In genomic region chr20:50320005-50320909, GRCh38 we compare ENCODE assay signal across 11 cellular contexts.
DNase-seq lines count a peak whose midpoint lies in the region; ATAC-seq and TF ChIP-seq lines count a peak whose summit lies in the region.
"Had no signal": no experiment of that assay in that cellular context is flagged by ENCODE, and none has a peak within 500 bp of the region (broad histone marks: within the 10 kb centered on the region; RNA-seq: fewer than 3 reads in every experiment).

No MANE protein-coding gene starts in this region.

- H3K4me1 ChIP-seq in ACC112 (ENCODE audit: control insufficient read depth, insufficient read depth, low read length, unreplicated experiment), result peaks cover 30% of the 10 kb centered on the region
- H3K4me1 ChIP-seq in Peyer's patch, result peaks cover 0 to 19% (median 0%) of the 10 kb centered on the region in 4 donors
- H3K4me1 ChIP-seq in esophagus (ENCODE audit: control insufficient read depth in 2 of 2, insufficient read depth in 2 of 2, low read length in 1 of 2), result peaks cover 2 to 14% of the 10 kb centered on the region in 2 donors
- peaks cover 5% of the 10 kb centered on the region for H3K4me1 ChIP-seq in ovary (ENCODE audit: insufficient read depth)
- H3K4me1 ChIP-seq: BLaER1 had no signal

- WGBS in esophagus, 2 donors, result 66 to 78% methylated on average over 13 of the region's 13 CpGs
- WGBS in ovary, 3 donors, result 71 to 77% (median 75%) methylated on average over 13 of the region's 13 CpGs

- CTCF ChIA-PET in activated naive CD4-positive, alpha-beta T cell treated with anti-CD3 and anti-CD28 coated beads for 36 hours (lab: Charles Lee), result interaction anchor here (1.2 kb wide), 1 partner anchor 17 kb away, joined by 3 read pairs; no protein-coding TSS in a partner anchor
- CTCF ChIA-PET in T-cell (lab: Charles Lee), result interaction anchor here in 1 of 2 donors (0.6 kb wide), 1 partner anchor 145 kb away, joined by 3 read pairs; no protein-coding TSS in a partner anchor

- H3K27me3 Mint-ChIP-seq in activated naive CD4-positive, alpha-beta T cell treated with anti-CD3 and anti-CD28 coated beads for 36 hours (ENCODE audit: low read depth), result no peaks in the 10 kb centered on the region
- H3K27me3 Mint-ChIP-seq in T-cell, result peaks cover 10 to 17% of the 10 kb centered on the region in 2 donors

- no peaks in the 10 kb centered on the region for H3K36me3 Mint-ChIP-seq in activated naive CD4-positive, alpha-beta T cell treated with anti-CD3 and anti-CD28 coated beads for 36 hours (ENCODE audit: low read depth)
- no peaks in the 10 kb centered on the region for H3K36me3 Mint-ChIP-seq in T-cell
- H3K36me3 Mint-ChIP-seq: activated CD4-positive, alpha-beta memory T cell treated with anti-CD3 and anti-CD28 coated beads for 36 hours had no signal

- H3K4me3 Mint-ChIP-seq in activated naive CD4-positive, alpha-beta T cell treated with anti-CD3 and anti-CD28 coated beads for 36 hours, result no peak overlapping the region
- H3K4me3 Mint-ChIP-seq in T-cell, result no peak overlapping the region
- H3K4me3 Mint-ChIP-seq: activated CD4-positive, alpha-beta memory T cell treated with anti-CD3 and anti-CD28 coated beads for 36 hours; IgD-negative memory B cell had no signal

- H3K79me2 ChIP-seq in ACC112 (ENCODE audit: control insufficient read depth, insufficient read depth, low read length, unreplicated experiment), result no peaks in the 10 kb centered on the region

- H3K27ac ChIP-seq in ACC112 (ENCODE audit: low read depth, low read length) (peak overlapping the region; percentile 56), Peyer's patch (peak overlapping the region; percentile 50 to 75 (median 64)), esophagus (ENCODE audit: low read depth in 2 of 2, low read length in 1 of 2) (peak overlapping the region; percentile 66 to 69), ovary (peak overlapping the region; percentile 88 to 91)
- H3K27ac ChIP-seq: BLaER1 had no signal

- no peak for ATAC-seq in T-cell (replicated peaks in 1 of 4)
- ATAC-seq in GM19023 (IDR thresholded peaks at IDR 0.05; ENCODE audit: unreplicated experiment), result no peak
- ATAC-seq in HG02870 (IDR thresholded peaks at IDR 0.05; ENCODE audit: unreplicated experiment), result no peak

- no peak overlapping the region for H2AFZ ChIP-seq in ACC112 (ENCODE audit: low read length, unreplicated experiment)

- H3K27me3 ChIP-seq in ACC112 (ENCODE audit: insufficient read depth, low read length), result no peaks in the 10 kb centered on the region
- no peaks in the 10 kb centered on the region for H3K27me3 ChIP-seq in Peyer's patch
- no peaks in the 10 kb centered on the region for H3K27me3 ChIP-seq in esophagus (ENCODE audit: control insufficient read depth in 1 of 2, insufficient read depth in 2 of 2, low read length in 2 of 2)
- H3K27me3 ChIP-seq in ovary, result no peaks in the 10 kb centered on the region
- H3K27me3 ChIP-seq: BLaER1 had no signal

- no peak overlapping the region for H3K27ac Mint-ChIP-seq in activated naive CD4-positive, alpha-beta T cell treated with anti-CD3 and anti-CD28 coated beads for 36 hours
- H3K27ac Mint-ChIP-seq in T-cell, result no peak overlapping the region
- H3K27ac Mint-ChIP-seq: activated CD4-positive, alpha-beta memory T cell treated with anti-CD3 and anti-CD28 coated beads for 36 hours; IgD-negative memory B cell had no signal

- peaks cover 3% of the 10 kb centered on the region for H3K4me1 Mint-ChIP-seq in activated naive CD4-positive, alpha-beta T cell treated with anti-CD3 and anti-CD28 coated beads for 36 hours (ENCODE audit: low read depth)
- H3K4me1 Mint-ChIP-seq in T-cell, result no peaks in the 10 kb centered on the region

- POLR2A ChIA-PET in T-cell (lab: Charles Lee), result no interaction called here

- DNase-seq in Peyer's patch, result no peak
- DNase-seq in ovary, result peak in 1 of 5 donors; percentile 45
- DNase-seq in activated naive CD4-positive, alpha-beta T cell treated with anti-CD3 and anti-CD28 coated beads for 36 hours, result no peak
- DNase-seq in T-cell, result no peak

- H3K9me3 ChIP-seq in Peyer's patch, result no peaks in the 10 kb centered on the region
- no peaks in the 10 kb centered on the region for H3K9me3 ChIP-seq in esophagus (ENCODE audit: control insufficient read depth in 2 of 2, insufficient read depth in 1 of 2, low read depth in 1 of 2, low read length in 1 of 2)
- no peaks in the 10 kb centered on the region for H3K9me3 ChIP-seq in ovary
- H3K9me3 ChIP-seq: BLaER1 had no signal

- no peak for TF ChIP-seq EP300 in ovary (IDR thresholded peaks at IDR 0.05)

- TF ChIP-seq CTCF in Peyer's patch (IDR thresholded peaks at IDR 0.05), result no peak
- no peak for TF ChIP-seq CTCF in ovary (IDR thresholded peaks at IDR 0.05)

- H3K9me3 Mint-ChIP-seq in activated naive CD4-positive, alpha-beta T cell treated with anti-CD3 and anti-CD28 coated beads for 36 hours, result no peaks in the 10 kb centered on the region
- H3K9me3 Mint-ChIP-seq in T-cell, result peaks cover 0 to 6% (median 0%) of the 10 kb centered on the region in 3 donors
- H3K9me3 Mint-ChIP-seq: activated CD4-positive, alpha-beta memory T cell treated with anti-CD3 and anti-CD28 coated beads for 36 hours had no signal

- H3K36me3 ChIP-seq in ACC112 (ENCODE audit: insufficient read depth, low read length), result no peaks in the 10 kb centered on the region
- H3K36me3 ChIP-seq in Peyer's patch, result no peaks in the 10 kb centered on the region
- no peaks in the 10 kb centered on the region for H3K36me3 ChIP-seq in esophagus (ENCODE audit: control insufficient read depth in 2 of 2, insufficient read depth in 2 of 2, low read length in 1 of 2)
- H3K36me3 ChIP-seq in ovary, result no peaks in the 10 kb centered on the region
- H3K36me3 ChIP-seq: BLaER1 had no signal

- TF ChIP-seq POLR2A in Peyer's patch (IDR thresholded peaks at IDR 0.05) (no peak), ovary (IDR thresholded peaks at IDR 0.05) (no peak)

- H3K4me3 ChIP-seq in ACC112 (ENCODE audit: low read depth, low read length) (peak overlapping the region; percentile 71), Peyer's patch (peak overlapping the region in 2 of 4 donors; percentile 1 to 21), esophagus (ENCODE audit: low read depth in 1 of 2, low read length in 2 of 2) (peak overlapping the region in 1 of 2 donors; percentile 37), ovary (peak overlapping the region; percentile 43)
- H3K4me3 ChIP-seq: BLaER1 had no signal

- intact Hi-C loops in ovary (cut with DNase I), result no loop called here
- intact Hi-C loops in activated naive CD4-positive, alpha-beta T cell treated with anti-CD3 and anti-CD28 coated beads for 36 hours (cut with micrococcal nuclease), result no loop called here
